Comparison of ENCODE assay signal across 4 cellular contexts in the genomic region with DNA sequence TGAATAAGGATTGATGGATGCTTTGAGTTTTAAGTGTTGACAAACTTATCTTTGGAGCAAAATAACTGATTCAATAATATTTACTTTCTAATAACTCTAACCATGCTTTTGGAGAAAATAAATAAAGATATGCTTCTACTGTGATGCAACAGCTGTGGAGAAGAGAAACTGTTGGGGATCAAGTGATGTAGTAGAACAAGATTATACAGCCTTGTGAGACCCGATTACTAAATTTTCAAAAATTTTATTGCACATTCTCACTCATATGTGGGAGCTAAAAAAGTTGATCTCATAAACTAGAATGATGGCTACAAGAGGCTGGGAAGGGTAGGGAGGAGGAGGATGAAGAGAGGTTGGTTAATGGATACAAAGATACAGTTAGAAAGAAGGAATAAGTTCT.
"Had no signal": no experiment of that assay in that cellular context is flagged by ENCODE, and none has a peak within 500 bp of the region (broad histone marks: within the 10 kb centered on the region; RNA-seq: fewer than 3 reads in every experiment).

No MANE protein-coding gene starts in this region.

- ATAC-seq: GM23338 had no signal

- DNase-seq: H9, HCEC 1CT, KBM-7 had no signal

- H2AFZ ChIP-seq: GM23338 had no signal

- H3K4me2 ChIP-seq: GM23338 had no signal

- H3K4me3 ChIP-seq: GM23338 had no signal
